9 cellular contexts compared by ENCODE assay signal in the genomic region with DNA sequence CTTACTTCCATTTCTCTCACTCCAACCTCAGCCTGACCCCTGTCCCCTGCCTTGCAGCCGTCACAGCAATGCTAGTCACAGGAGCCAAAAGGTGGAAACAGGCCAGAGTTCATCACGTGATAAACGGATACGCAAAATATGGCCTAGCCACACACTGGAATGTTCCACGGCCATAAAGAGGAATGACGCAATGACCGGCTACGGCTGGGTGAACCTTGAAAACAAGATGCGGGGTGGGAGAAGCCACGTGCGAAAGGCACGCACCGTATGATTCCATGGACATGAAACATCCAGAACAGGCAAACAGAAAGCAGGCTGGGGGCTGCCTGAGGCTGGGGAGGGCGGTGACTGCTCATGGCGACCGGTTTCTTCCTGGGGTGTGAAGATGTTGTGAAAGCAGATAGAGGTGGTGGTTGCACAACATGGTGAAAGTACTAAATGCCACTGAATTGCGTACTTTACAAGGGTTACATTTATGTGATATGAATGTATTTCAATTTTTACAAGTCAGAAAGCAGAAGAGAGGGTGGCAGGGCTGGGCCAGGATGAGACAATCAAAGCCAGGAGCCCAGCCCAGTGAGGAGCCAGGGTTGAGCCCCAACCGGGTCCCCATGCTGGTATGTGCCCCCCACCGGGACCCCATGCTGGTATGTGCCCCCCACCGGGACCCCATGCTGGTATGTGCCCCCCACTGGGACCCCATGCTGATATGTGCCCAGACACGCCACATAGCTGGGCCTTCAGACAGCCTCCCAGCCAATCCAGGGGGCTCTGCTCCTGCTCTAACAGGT.
A peak's percentile ranks its signal among the peaks of the same experiment; 100 is the strongest.
DNase-seq lines count a peak whose midpoint lies in the region; ATAC-seq and TF ChIP-seq lines count a peak whose summit lies in the region.
"Had no signal": no experiment of that assay in that cellular context is flagged by ENCODE, and none has a peak within 500 bp of the region (broad histone marks: within the 10 kb centered on the region; RNA-seq: fewer than 3 reads in every experiment).

No MANE protein-coding gene starts in this region.

- peaks cover 11% of the 10 kb centered on the region for H3K4me1 Mint-ChIP-seq in activated T-helper 17 cell treated with anti-CD3 and anti-CD28 coated beads, Interleukin-2, amount 50 U/mL, for 72 hours

- H3K36me3 ChIP-seq in right lobe of liver (peaks cover 0 to 5% (median 0%) of the 10 kb centered on the region in 4 donors), thymus (ENCODE audit: control insufficient read depth, insufficient read depth) (no peaks in the 10 kb centered on the region)
- H3K36me3 ChIP-seq: HAP-1 had no signal

- H3K9me3 ChIP-seq in right lobe of liver (no peaks in the 10 kb centered on the region), thymus (ENCODE audit: control insufficient read depth) (no peaks in the 10 kb centered on the region)
- H3K9me3 ChIP-seq: HAP-1 had no signal

- DNase-seq in NB4 (ENCODE audit: low read depth) (peak; percentile 87), dedifferentiated amniotic fluid mesenchymal stem cell (ENCODE audit: extremely low spot score) (peak; percentile 76), right lobe of liver (peak; percentile 82 to 97 (median 90)), NCI-H146 treated with DMSO at 0.1 percent for 48 hours (lab: John Stamatoyannopoulos, UW; ENCODE audit: unreplicated experiment) (no peak)

- TF ChIP-seq POLR2A in NB4 (IDR thresholded peaks at IDR 0.05; ENCODE audit: extremely low read depth, insufficient read length) (no peak), right lobe of liver (IDR thresholded peaks at IDR 0.05) (peak; percentile 19)

- peak; percentile 81 to 88 (median 82) for ATAC-seq in right lobe of liver
- ATAC-seq in HG03196 (IDR thresholded peaks at IDR 0.05; ENCODE audit: unreplicated experiment), result no peak
- ATAC-seq in activated T-helper 17 cell treated with anti-CD3 and anti-CD28 coated beads, Interleukin-2, amount 50 U/mL, for 72 hours (replicated peaks), result no peak
- no peak for ATAC-seq in GM21723 (IDR thresholded peaks at IDR 0.05; ENCODE audit: unreplicated experiment)

- TF ChIP-seq CTCF in NB4 (IDR thresholded peaks at IDR 0.05; ENCODE audit: low read depth, low read length), result no peak
- no peak for TF ChIP-seq CTCF in right lobe of liver (IDR thresholded peaks at IDR 0.05)

- H3K4me1 ChIP-seq in right lobe of liver (peaks cover 0 to 26% (median 12%) of the 10 kb centered on the region in 4 donors), thymus (ENCODE audit: control insufficient read depth, insufficient read depth, low read length) (no peaks in the 10 kb centered on the region)
- H3K4me1 ChIP-seq: HAP-1 had no signal

- no peak overlapping the region for H3K27ac Mint-ChIP-seq in activated T-helper 17 cell treated with anti-CD3 and anti-CD28 coated beads, Interleukin-2, amount 50 U/mL, for 72 hours

- no peaks in the 10 kb centered on the region for H3K9me3 Mint-ChIP-seq in activated T-helper 17 cell treated with anti-CD3 and anti-CD28 coated beads, Interleukin-2, amount 50 U/mL, for 72 hours

- WGBS in right lobe of liver (ENCODE audit: insufficient coverage, low coverage, low lambda C conversion rate, missing lambda C conversion rate), result 4% methylated on average over 17 of the region's 21 CpGs
- 93% methylated on average over 21 of the region's 21 CpGs for WGBS in thymus

- H3K4me3 ChIP-seq in NB4 (ENCODE audit: low read depth, low read length), result no peak overlapping the region
- H3K4me3 ChIP-seq in right lobe of liver, result peak overlapping the region in 1 of 3 donors; percentile 14
- H3K4me3 ChIP-seq in thymus (ENCODE audit: low read length), result no peak overlapping the region
- H3K4me3 ChIP-seq: HAP-1 had no signal

- no peaks in the 10 kb centered on the region for H3K27me3 ChIP-seq in right lobe of liver
- no peaks in the 10 kb centered on the region for H3K27me3 ChIP-seq in thymus (ENCODE audit: control insufficient read depth, insufficient read depth)

- H3K27ac ChIP-seq in right lobe of liver, result peak overlapping the region; percentile 77 to 99 (median 96)
- H3K27ac ChIP-seq in thymus (ENCODE audit: low read depth), result peak overlapping the region; percentile 62

- intact Hi-C loops in right lobe of liver (cut with DNase I), result no loop called here

- no peaks in the 10 kb centered on the region for H3K27me3 Mint-ChIP-seq in activated T-helper 17 cell treated with anti-CD3 and anti-CD28 coated beads, Interleukin-2, amount 50 U/mL, for 72 hours

- no peaks in the 10 kb centered on the region for H3K36me3 Mint-ChIP-seq in activated T-helper 17 cell treated with anti-CD3 and anti-CD28 coated beads, Interleukin-2, amount 50 U/mL, for 72 hours (ENCODE audit: low read depth)

- H3K4me3 Mint-ChIP-seq in activated T-helper 17 cell treated with anti-CD3 and anti-CD28 coated beads, Interleukin-2, amount 50 U/mL, for 72 hours, result no peak overlapping the region

Comparison
In these comparisons a context has a peak if more than half of its experiments do, and no peak if none do; other contexts are left out.
1. ATAC-seq: peak in right lobe of liver (4 of 4); none in HG03196 (single experiment), activated T-helper 17 cell treated with anti-CD3 and anti-CD28 coated beads, Interleukin-2, amount 50 U/mL, for 72 hours (single experiment) and GM21723 (single experiment).